Comparison of ENCODE assay signal across 1 cellular context in the genomic region with DNA sequence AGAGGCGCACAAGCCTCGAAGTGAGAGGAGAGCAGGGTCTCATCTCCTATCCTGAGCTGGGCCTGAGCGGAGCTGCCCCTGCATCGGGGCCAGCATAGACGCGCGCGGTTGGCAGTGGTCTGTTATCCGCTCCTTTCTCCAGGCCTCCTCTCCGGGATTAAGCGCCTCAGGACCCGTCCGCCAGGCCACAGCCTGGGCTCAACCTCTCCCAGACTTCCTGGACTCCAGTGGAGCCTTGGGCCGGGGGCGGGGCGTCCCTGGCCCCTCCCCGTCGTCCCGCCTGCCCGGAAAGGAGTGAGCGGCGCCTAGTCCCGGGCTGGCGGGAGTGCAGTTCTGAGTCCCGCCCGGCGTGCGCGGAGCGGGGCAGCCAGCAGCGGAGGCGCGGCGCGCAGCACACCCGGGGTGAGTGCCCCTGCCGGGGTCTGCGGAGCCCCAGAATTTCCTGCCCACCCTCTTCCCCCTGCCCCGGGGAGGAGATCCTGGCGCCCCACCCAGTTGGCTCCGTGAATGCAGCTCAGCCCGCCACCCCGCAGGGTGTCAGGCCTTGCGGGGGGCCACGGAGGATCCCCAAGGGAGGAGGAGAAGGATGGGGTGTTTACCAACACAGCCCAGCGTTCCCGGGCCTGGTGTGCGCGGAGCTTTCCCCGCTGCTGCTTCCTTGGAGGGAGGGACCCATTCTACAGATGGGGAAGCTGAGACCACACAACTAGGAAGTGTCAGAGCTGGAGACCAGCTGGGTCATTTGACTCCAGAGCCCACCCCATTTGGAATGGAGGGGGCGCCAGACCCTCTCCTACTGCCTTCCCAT.
TF ChIP-seq lines count a peak whose summit lies in the region.

A gene with protein sequence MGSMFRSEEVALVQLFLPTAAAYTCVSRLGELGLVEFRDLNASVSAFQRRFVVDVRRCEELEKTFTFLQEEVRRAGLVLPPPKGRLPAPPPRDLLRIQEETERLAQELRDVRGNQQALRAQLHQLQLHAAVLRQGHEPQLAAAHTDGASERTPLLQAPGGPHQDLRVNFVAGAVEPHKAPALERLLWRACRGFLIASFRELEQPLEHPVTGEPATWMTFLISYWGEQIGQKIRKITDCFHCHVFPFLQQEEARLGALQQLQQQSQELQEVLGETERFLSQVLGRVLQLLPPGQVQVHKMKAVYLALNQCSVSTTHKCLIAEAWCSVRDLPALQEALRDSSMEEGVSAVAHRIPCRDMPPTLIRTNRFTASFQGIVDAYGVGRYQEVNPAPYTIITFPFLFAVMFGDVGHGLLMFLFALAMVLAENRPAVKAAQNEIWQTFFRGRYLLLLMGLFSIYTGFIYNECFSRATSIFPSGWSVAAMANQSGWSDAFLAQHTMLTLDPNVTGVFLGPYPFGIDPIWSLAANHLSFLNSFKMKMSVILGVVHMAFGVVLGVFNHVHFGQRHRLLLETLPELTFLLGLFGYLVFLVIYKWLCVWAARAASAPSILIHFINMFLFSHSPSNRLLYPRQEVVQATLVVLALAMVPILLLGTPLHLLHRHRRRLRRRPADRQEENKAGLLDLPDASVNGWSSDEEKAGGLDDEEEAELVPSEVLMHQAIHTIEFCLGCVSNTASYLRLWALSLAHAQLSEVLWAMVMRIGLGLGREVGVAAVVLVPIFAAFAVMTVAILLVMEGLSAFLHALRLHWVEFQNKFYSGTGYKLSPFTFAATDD (plus strand): TSS at position 308 of the 808 bp plus-strand sequence. CDS start 2,247 bp downstream, outside the sequence.

TF ChIP-seq in HCT116, 20 proteins besides CTCF, POLR2A, EP300 and RAD21 (continued from another document):
- TF ChIP-seq EZH2phosphoT487 (IDR thresholded peaks at IDR 0.05; ENCODE audit: borderline replicate concordance) (no peak), SP1 (IDR thresholded peaks at IDR 0.05; ENCODE audit: low read depth) (no peak), SRF (IDR thresholded peaks at IDR 0.05; ENCODE audit: low read depth) (no peak), TCF7L2 (IDR thresholded peaks at IDR 0.05; ENCODE audit: borderline replicate concordance, extremely low read depth, insufficient read depth, insufficient read length) (no peak), CEBPB (IDR thresholded peaks at IDR 0.05; ENCODE audit: low read depth) (no peak)
- TF ChIP-seq, protein P1, sequence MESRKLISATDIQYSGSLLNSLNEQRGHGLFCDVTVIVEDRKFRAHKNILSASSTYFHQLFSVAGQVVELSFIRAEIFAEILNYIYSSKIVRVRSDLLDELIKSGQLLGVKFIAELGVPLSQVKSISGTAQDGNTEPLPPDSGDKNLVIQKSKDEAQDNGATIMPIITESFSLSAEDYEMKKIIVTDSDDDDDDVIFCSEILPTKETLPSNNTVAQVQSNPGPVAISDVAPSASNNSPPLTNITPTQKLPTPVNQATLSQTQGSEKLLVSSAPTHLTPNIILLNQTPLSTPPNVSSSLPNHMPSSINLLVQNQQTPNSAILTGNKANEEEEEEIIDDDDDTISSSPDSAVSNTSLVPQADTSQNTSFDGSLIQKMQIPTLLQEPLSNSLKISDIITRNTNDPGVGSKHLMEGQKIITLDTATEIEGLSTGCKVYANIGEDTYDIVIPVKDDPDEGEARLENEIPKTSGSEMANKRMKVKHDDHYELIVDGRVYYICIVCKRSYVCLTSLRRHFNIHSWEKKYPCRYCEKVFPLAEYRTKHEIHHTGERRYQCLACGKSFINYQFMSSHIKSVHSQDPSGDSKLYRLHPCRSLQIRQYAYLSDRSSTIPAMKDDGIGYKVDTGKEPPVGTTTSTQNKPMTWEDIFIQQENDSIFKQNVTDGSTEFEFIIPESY (IDR thresholded peaks at IDR 0.05; ENCODE audit: extremely low read depth, insufficient replicate concordance, low read length) = no peak
- TF ChIP-seq, protein P2, sequence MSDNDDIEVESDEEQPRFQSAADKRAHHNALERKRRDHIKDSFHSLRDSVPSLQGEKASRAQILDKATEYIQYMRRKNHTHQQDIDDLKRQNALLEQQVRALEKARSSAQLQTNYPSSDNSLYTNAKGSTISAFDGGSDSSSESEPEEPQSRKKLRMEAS (IDR thresholded peaks at IDR 0.05) = no peak
TF ChIP-seq in HCT116: peak in this region for 3.
